In the genomic region with DNA sequence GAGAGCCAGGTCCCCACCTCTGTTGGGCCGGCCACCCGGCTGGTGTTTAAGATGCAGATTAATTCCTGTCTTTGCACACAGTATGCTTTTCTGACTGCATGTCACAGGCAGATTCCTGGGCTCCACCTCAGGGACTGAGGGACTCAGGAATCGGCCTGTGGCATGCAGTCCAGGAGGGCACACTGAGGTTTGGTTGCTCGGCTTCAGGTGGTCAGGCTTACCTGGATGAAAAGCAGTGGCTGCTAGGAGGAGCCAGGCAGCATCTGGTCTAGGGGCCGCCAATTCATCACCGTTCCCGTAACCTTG, we compare ENCODE assay signal across 8 cellular contexts. TPM values are rescaled to one million over a fixed set of nuclear protein-coding genes. Genes with fewer than 3 reads are reported as not detected.
DNase-seq lines count a peak whose midpoint lies in the region; ATAC-seq and TF ChIP-seq lines count a peak whose summit lies in the region.

No MANE protein-coding gene starts in this region.

- peak overlapping the region; percentile 67 for H2AFZ ChIP-seq in GM23248

- peak overlapping the region; percentile 94 for H3K9ac ChIP-seq in GM23248

- H4K20me1 ChIP-seq in GM23248 (ENCODE audit: insufficient read depth): no peaks in the 10 kb centered on the region; the same call in 1 of the 2 replicates

- peaks cover 55% of the 10 kb centered on the region for H3K79me2 ChIP-seq in GM23248 (ENCODE audit: insufficient read depth)

- H3K4me1 ChIP-seq in GM23248 (ENCODE audit: insufficient read depth): peaks cover 29% of the 10 kb centered on the region

- H3K36me3 ChIP-seq in GM23248 (ENCODE audit: low read depth): no peaks in the 10 kb centered on the region; the same call in 1 of the 2 replicates

- in situ Hi-C loops in GM23248 (cut with MboI): no loop called here

- no peak overlapping the region for H3K27ac ChIP-seq in GM23248

- H3K4me3 ChIP-seq in GM23248 (peak overlapping the region; percentile 98), fibroblast of villous mesenchyme (ENCODE audit: low read depth, low read length) (peak overlapping the region; percentile 93), skeletal muscle cell (ENCODE audit: low read depth, low read length) (peak overlapping the region; percentile 82)

- no peak for DNase-seq in GM23248
- no peak for DNase-seq in fibroblast of villous mesenchyme (ENCODE audit: low read depth)
- no peak for DNase-seq in skeletal muscle cell (ENCODE audit: low read depth)
- DNase-seq in D341Med (ENCODE audit: low spot score): no peak
- no peak for DNase-seq in NOMO-1 treated with dmso at 0.1 percent for 144 hours (lab: John Stamatoyannopoulos, UW; ENCODE audit: unreplicated experiment)
- DNase-seq in NCI-H2227 treated with DMSO at 0.1 percent for 48 hours (lab: John Stamatoyannopoulos, UW): no peak
- DNase-seq in DMS79 (lab: John Stamatoyannopoulos, UW): no peak

- no peaks in the 10 kb centered on the region for H3K9me2 ChIP-seq in GM23248 (ENCODE audit: insufficient read depth)

- H3F3A ChIP-seq in GM23248 (ENCODE audit: insufficient read depth): peaks cover 14% of the 10 kb centered on the region; the same call in 1 of the 2 replicates

- H3K9me3 ChIP-seq in GM23248 (ENCODE audit: low read depth): no peaks in the 10 kb centered on the region

- 28 to 34% methylated on average over 7 of the region's 7 CpGs for WGBS in GM23248 (ENCODE audit: low coverage in 1 of 2, low lambda C conversion rate in 2 of 2, missing lambda C conversion rate in 2 of 2), 2 experiments

- no peaks in the 10 kb centered on the region for H3K27me3 ChIP-seq in GM23248 (replicated peaks; ENCODE audit: insufficient read depth)

- ATAC-seq in SK-N-SH treated with all-trans-retinoic acid at 6 μM for 48 hours: peak; percentile 3; the same call in 2 of the 3 replicates

- H3K4me2 ChIP-seq in GM23248 (ENCODE audit: unreplicated experiment): peak overlapping the region; percentile 86

- no peak for TF ChIP-seq CTCF in fibroblast of villous mesenchyme (IDR thresholded peaks at IDR 0.05; ENCODE audit: insufficient read depth, low read depth, low read length)

TF ChIP-seq in SK-N-SH treated with all-trans-retinoic acid at 6 μM for 48 hours, 23 proteins besides CTCF, POLR2A, EP300 and RAD21:
- no peak for TF ChIP-seq TCF4 (CRISPR knock-in tag; IDR thresholded peaks at IDR 0.05; ENCODE audit: borderline replicate concordance)
- TF ChIP-seq, protein P1, sequence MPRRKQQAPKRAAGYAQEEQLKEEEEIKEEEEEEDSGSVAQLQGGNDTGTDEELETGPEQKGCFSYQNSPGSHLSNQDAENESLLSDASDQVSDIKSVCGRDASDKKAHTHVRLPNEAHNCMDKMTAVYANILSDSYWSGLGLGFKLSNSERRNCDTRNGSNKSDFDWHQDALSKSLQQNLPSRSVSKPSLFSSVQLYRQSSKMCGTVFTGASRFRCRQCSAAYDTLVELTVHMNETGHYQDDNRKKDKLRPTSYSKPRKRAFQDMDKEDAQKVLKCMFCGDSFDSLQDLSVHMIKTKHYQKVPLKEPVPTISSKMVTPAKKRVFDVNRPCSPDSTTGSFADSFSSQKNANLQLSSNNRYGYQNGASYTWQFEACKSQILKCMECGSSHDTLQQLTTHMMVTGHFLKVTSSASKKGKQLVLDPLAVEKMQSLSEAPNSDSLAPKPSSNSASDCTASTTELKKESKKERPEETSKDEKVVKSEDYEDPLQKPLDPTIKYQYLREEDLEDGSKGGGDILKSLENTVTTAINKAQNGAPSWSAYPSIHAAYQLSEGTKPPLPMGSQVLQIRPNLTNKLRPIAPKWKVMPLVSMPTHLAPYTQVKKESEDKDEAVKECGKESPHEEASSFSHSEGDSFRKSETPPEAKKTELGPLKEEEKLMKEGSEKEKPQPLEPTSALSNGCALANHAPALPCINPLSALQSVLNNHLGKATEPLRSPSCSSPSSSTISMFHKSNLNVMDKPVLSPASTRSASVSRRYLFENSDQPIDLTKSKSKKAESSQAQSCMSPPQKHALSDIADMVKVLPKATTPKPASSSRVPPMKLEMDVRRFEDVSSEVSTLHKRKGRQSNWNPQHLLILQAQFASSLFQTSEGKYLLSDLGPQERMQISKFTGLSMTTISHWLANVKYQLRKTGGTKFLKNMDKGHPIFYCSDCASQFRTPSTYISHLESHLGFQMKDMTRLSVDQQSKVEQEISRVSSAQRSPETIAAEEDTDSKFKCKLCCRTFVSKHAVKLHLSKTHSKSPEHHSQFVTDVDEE (CRISPR knock-in tag; IDR thresholded peaks at IDR 0.05): no peak

RNA-seq across cellular contexts. Expression of gene WDR5, which starts 1.1 kb away (rescaled TPM):
- 25.9 and 29.2 TPM in 2 replicates for total RNA-seq in GM23248 (2014; rRNA removed; shearing (Covaris generic))
- 21.0 and 21.8 TPM in 2 replicates for polyA plus RNA-seq in GM23248 (2016; fragmentation: Nextera tagmentation; extraction: Ambion mirVana)
- total RNA-seq in fibroblast of villous mesenchyme: 19.3 and 22.0 TPM in 2 replicates

RNA-seq across cellular contexts. Expression of gene RNU6ATAC, which starts 27.4 kb away (rescaled TPM):
- not detected in 2 replicates for total RNA-seq in GM23248 (2014; rRNA removed; shearing (Covaris generic))
- not detected in 2 replicates for polyA plus RNA-seq in GM23248 (2016; fragmentation: Nextera tagmentation; extraction: Ambion mirVana)
- not detected in 2 replicates for total RNA-seq in fibroblast of villous mesenchyme
